In genomic region chr12:7862301-7862700, GRCh38 we compare ENCODE assay signal across 1 cellular context.
TF ChIP-seq lines count a peak whose summit lies in the region.

No MANE protein-coding gene starts in this region.

TF ChIP-seq in WTC11, 78 proteins besides CTCF, POLR2A, EP300 and RAD21:
- TF ChIP-seq MAX (CRISPR knock-in tag; IDR thresholded peaks at IDR 0.05): peak; percentile 44; the same call in 1 of the 2 replicates
